In the genomic region with DNA sequence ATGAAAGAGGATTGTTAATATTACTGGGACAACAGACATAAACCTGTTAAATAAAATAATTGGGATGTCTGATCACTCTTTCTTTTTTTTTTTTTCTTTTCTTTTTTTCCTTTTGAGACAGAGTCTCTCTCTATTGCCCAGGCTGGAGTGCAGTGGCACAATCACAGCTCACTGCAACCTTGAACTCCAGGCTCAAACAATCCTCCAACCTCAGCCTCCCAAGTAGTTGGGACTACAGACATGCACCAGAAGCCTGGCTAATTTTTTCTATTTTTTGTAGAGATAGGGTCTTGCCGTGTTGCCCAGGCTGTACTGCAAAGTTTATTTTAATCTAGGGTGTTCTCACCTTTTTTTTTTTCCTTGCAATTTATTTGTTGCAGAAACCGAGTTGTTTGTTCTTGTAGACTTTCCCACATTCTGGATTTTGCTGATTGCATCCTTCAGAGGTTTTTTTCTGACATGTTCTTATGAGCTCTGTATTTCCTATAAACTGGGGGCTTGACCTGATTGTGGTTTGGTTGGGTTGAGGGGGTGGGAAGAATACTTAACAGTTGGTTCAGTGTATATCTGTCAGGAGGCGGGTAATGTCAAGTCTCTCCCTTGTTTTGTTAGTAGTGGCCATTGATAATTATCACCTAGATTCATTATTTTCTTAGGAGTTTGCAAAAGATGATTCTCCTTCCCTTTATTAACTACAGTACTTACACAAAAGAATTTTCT, we compare ENCODE assay signal across 15 cellular contexts.
DNase-seq lines count a peak whose midpoint lies in the region; ATAC-seq and TF ChIP-seq lines count a peak whose summit lies in the region.
"Had no signal": no experiment of that assay in that cellular context is flagged by ENCODE, and none has a peak within 500 bp of the region (broad histone marks: within the 10 kb centered on the region; RNA-seq: fewer than 3 reads in every experiment).

No MANE protein-coding gene starts in this region.

- H3K9me3 ChIP-seq in SK-N-SH (no peaks in the 10 kb centered on the region), PC-9 (ENCODE audit: insufficient read depth, low read depth) (no peaks in the 10 kb centered on the region)

- H3F3A ChIP-seq in SK-N-SH (replicated peaks; ENCODE audit: insufficient read depth) (peaks cover 21% of the 10 kb centered on the region), PC-9 (ENCODE audit: insufficient read depth, low read depth) (peaks cover 16% of the 10 kb centered on the region; the same call in 1 of the 2 replicates)

- CTCF ChIA-PET in SK-N-SH (lab: Yijun Ruan, JAX) (no interaction called here), PC-9 (lab: Charles Lee) (no interaction called here), RWPE1 (lab: Yijun Ruan, JAX) (interaction anchor here (0.6 kb wide), 1 partner anchor 47 kb away, joined by 8 read pairs; no protein-coding TSS in a partner anchor)

- H4K20me1 ChIP-seq in SK-N-SH (ENCODE audit: insufficient read depth) = no peaks in the 10 kb centered on the region
- no peaks in the 10 kb centered on the region for H4K20me1 ChIP-seq in PC-9 (ENCODE audit: insufficient read depth)

- no TSS peak for BruUV-seq in PC-9 (replicated peaks; lab: Mats Ljungman, UMichigan)

- peaks cover 32% of the 10 kb centered on the region for H3K79me2 ChIP-seq in SK-N-SH (ENCODE audit: insufficient read depth)
- H3K79me2 ChIP-seq in PC-9 (ENCODE audit: low read depth) = no peaks in the 10 kb centered on the region

- H3K27me3 ChIP-seq in SK-N-SH (ENCODE audit: insufficient read depth) (no peaks in the 10 kb centered on the region), PC-9 (ENCODE audit: insufficient read depth, low read depth) (no peaks in the 10 kb centered on the region)

- H3K36me3 ChIP-seq in SK-N-SH (replicated peaks in 1 of 2; ENCODE audit: control insufficient read depth in 1 of 2, insufficient read depth in 2 of 2, low read length in 1 of 2) = no peaks in the 10 kb centered on the region
- H3K36me3 ChIP-seq in PC-9 (ENCODE audit: low read depth) = no peaks in the 10 kb centered on the region

- WGBS in SK-N-SH (ENCODE audit: low lambda C conversion rate) = 97% methylated on average over 3 of the region's 3 CpGs

- intact Hi-C loops in PC-9 (cut with micrococcal nuclease; ENCODE audit: unreplicated experiment) = no loop called here

- DNase-seq in SK-N-SH (no peak), PC-9 (no peak), fibroblast of mammary gland (ENCODE audit: low read depth) (peak; percentile 36), skeletal muscle cell (ENCODE audit: low read depth) (peak; percentile 59), RWPE1 (ENCODE audit: low spot score) (no peak), GM10266 (ENCODE audit: extremely low spot score) (no peak), kidney glomerular epithelial cell (lab: John Stamatoyannopoulos, UW) (no peak)
- DNase-seq: activated CD4-positive, CD25-positive, alpha-beta regulatory T cell treated with anti-CD3 and anti-CD28 coated beads, Interleukin-2, amount 50 U/mL, for 72 hours; activated naive CD8-positive, alpha-beta T cell treated with anti-CD3 and anti-CD28 coated beads, Interleukin-2, amount 10 ng/mL, durations not matched to agents 7 days and 5 days; hypothalamus; NCI-H1092 treated with DMSO at 0.1 percent for 48 hours; nephron progenitor cell; T-helper 1 cell had no signal

- H2AFZ ChIP-seq in SK-N-SH (ENCODE audit: low read depth) (no peak overlapping the region), PC-9 (no peak overlapping the region)

- no peak; the same call in 2 of the 3 replicates for ATAC-seq in SK-N-SH treated with all-trans-retinoic acid at 6 μM for 48 hours

- peak overlapping the region; percentile 25; the same call in 1 of the 2 replicates for H3K9ac ChIP-seq in SK-N-SH

- H3K27ac ChIP-seq in SK-N-SH (ENCODE audit: low read depth in 2 of 2, low read length in 1 of 2) (peak overlapping the region in 1 of 2 experiments; percentile 68; a peak in 2 of 4 replicates), PC-9 (peak overlapping the region; percentile 28), RWPE1 (no peak overlapping the region)

- H3K9me2 ChIP-seq in SK-N-SH (no peaks in the 10 kb centered on the region), PC-9 (ENCODE audit: insufficient read depth) (no peaks in the 10 kb centered on the region)

- TF ChIP-seq EP300 in SK-N-SH (IDR thresholded peaks at IDR 0.05; ENCODE audit: borderline replicate concordance in 1 of 2, low read depth in 1 of 2, low read length in 1 of 2) = no peak

- TF ChIP-seq CTCF in SK-N-SH (IDR thresholded peaks at IDR 0.05) (no peak), PC-9 (conservative IDR thresholded peaks at IDR 0.05) (no peak), fibroblast of mammary gland (conservative IDR thresholded peaks at IDR 0.05; ENCODE audit: control insufficient read depth, insufficient read depth, low read depth, low read length) (no peak), RWPE1 (conservative IDR thresholded peaks at IDR 0.05; ENCODE audit: low read depth) (no peak), GM10266 (IDR thresholded peaks at IDR 0.05; ENCODE audit: control insufficient read depth, insufficient read depth, low read depth, missing control alignments) (no peak)

- TF ChIP-seq RAD21 in SK-N-SH (IDR thresholded peaks at IDR 0.05; ENCODE audit: low read length) = no peak

- H3K4me3 ChIP-seq in SK-N-SH (ENCODE audit: low read depth in 2 of 2, low read length in 1 of 2) (no peak overlapping the region), PC-9 (no peak overlapping the region), fibroblast of mammary gland (ENCODE audit: control insufficient read depth, low read depth, low read length) (no peak overlapping the region), skeletal muscle cell (ENCODE audit: low read depth, low read length) (no peak overlapping the region)
- H3K4me3 ChIP-seq: skin epidermis had no signal

- H3K4me1 ChIP-seq in SK-N-SH (ENCODE audit: control insufficient read depth in 1 of 2, insufficient read depth in 2 of 2, low read depth in 1 of 2, low read length in 1 of 2) (peaks cover 2 to 30% of the 10 kb centered on the region in 2 experiments; a peak in 2 of 4 replicates), PC-9 (replicated peaks; ENCODE audit: insufficient read depth) (peaks cover 25% of the 10 kb centered on the region)

- POLR2A ChIA-PET in SK-N-SH (lab: Yijun Ruan, JAX) (no interaction called here), PC-9 (lab: Charles Lee; ENCODE audit: unreplicated experiment) (interaction anchor here (0.6 to 0.7 kb wide), 4 partner anchors 12 to 189 kb away, joined by 3 to 33 read pairs (median 4); no protein-coding TSS in a partner anchor), RWPE1 (lab: Yijun Ruan, JAX; ENCODE audit: low non-redundant PET) (no interaction called here)

- H3K4me2 ChIP-seq in SK-N-SH (peak overlapping the region; percentile 47), PC-9 (peak overlapping the region; percentile 41; the same call in 1 of the 2 replicates)

TF ChIP-seq in SK-N-SH, 30 proteins besides CTCF, POLR2A, EP300 and RAD21:
- TF ChIP-seq RFX5 (IDR thresholded peaks at IDR 0.05; ENCODE audit: low read length) = no peak
- TF ChIP-seq NFIC (IDR thresholded peaks at IDR 0.05; ENCODE audit: borderline replicate concordance) = no peak
- TF ChIP-seq JUND (IDR thresholded peaks at IDR 0.05) = no peak
- TF ChIP-seq, protein P1, sequence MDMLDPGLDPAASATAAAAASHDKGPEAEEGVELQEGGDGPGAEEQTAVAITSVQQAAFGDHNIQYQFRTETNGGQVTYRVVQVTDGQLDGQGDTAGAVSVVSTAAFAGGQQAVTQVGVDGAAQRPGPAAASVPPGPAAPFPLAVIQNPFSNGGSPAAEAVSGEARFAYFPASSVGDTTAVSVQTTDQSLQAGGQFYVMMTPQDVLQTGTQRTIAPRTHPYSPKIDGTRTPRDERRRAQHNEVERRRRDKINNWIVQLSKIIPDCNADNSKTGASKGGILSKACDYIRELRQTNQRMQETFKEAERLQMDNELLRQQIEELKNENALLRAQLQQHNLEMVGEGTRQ (IDR thresholded peaks at IDR 0.05; ENCODE audit: borderline replicate concordance, low read depth, low read length) = no peak
- TF ChIP-seq MEF2A (IDR thresholded peaks at IDR 0.05; ENCODE audit: borderline replicate concordance, low read depth) = no peak
- TF ChIP-seq EZH2phosphoT487 (IDR thresholded peaks at IDR 0.05; ENCODE audit: borderline replicate concordance, low read depth) = no peak

TF ChIP-seq in SK-N-SH treated with all-trans-retinoic acid at 6 μM for 48 hours, 23 proteins besides CTCF, POLR2A, EP300 and RAD21 (continues in another document):
- TF ChIP-seq TCF4 (CRISPR knock-in tag; IDR thresholded peaks at IDR 0.05; ENCODE audit: borderline replicate concordance) (no peak), ZFP3 (CRISPR knock-in tag; IDR thresholded peaks at IDR 0.05) (no peak), OSR1 (CRISPR knock-in tag; IDR thresholded peaks at IDR 0.05) (no peak)
- TF ChIP-seq, protein P2, sequence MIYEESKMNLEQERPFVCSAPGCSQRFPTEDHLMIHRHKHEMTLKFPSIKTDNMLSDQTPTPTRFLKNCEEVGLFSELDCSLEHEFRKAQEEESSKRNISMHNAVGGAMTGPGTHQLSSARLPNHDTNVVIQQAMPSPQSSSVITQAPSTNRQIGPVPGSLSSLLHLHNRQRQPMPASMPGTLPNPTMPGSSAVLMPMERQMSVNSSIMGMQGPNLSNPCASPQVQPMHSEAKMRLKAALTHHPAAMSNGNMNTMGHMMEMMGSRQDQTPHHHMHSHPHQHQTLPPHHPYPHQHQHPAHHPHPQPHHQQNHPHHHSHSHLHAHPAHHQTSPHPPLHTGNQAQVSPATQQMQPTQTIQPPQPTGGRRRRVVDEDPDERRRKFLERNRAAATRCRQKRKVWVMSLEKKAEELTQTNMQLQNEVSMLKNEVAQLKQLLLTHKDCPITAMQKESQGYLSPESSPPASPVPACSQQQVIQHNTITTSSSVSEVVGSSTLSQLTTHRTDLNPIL (CRISPR knock-in tag; IDR thresholded peaks at IDR 0.05; ENCODE audit: low read depth) = no peak

Comparison
In these comparisons a context has a peak if more than half of its experiments do, and no peak if none do; other contexts are left out.
1. DNase-seq: peak in fibroblast of mammary gland (single experiment) and skeletal muscle cell (single experiment); none in SK-N-SH (single experiment), PC-9 (0 of 2), RWPE1 (single experiment), GM10266 (single experiment) and kidney glomerular epithelial cell (single experiment).